ENCODE assay signal across 17 cellular contexts in the genomic region with DNA sequence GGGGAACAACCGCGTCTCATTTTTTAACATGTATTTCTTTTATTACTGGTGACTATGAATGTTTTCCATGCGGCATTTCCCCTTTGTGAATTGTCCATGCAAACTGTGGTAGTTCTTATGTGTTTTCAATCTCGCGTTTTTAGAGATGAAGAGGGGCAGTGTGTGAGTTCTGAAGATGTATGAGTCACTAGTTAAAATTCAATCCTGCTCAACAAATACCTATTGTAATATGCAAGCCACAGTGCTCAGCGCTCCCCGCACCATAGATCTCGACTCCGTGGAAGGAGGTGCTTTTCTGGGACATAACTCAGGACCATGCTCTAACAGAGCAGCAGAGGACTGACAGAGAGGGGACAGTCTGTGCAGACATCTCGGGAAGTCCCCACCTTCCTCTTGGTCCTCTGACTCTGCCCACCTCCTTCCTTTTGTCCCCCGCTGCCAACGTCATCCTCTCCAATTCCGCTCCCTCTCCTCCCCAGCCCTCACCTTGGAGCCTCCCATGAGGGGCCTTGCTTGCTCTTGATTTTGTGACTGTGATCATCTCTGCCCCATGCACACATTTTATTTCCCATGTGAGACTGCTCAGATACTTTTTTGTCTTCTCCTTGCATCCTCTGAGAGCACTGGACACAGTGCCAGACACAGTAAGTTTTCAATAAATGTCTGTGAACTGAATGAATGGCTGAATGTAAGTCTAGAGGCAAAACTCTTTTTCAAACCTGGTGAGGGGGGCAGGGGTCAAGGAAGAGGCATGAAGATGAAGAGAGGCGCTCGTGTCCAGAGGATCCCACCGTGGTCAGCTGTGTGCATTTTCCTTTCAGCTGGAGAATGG. TPM values are rescaled to one million over a fixed set of nuclear protein-coding genes. Genes with fewer than 3 reads are reported as not detected.
DNase-seq lines count a peak whose midpoint lies in the region; ATAC-seq, FAIRE-seq and TF ChIP-seq lines count a peak whose summit lies in the region.
"Had no signal": no experiment of that assay in that cellular context is flagged by ENCODE, and none has a peak within 500 bp of the region (broad histone marks: within the 10 kb centered on the region; RNA-seq: fewer than 3 reads in every experiment).

No MANE protein-coding gene starts in this region.

- intact Hi-C loops in mucosa of descending colon (cut with DNase I, micrococcal nuclease), result no loop called here

- no peaks in the 10 kb centered on the region for H3K4me1 ChIP-seq in mucosa of descending colon (ENCODE audit: low read depth)

- no peaks in the 10 kb centered on the region for H3K36me3 ChIP-seq in mucosa of descending colon (ENCODE audit: low read depth)
- H3K36me3 ChIP-seq: BLaER1 treated with 17β-estradiol and CSF1 and Interleukin-3, amounts not matched to agents 10 nM and 100 nM had no signal

- H3K4me3 ChIP-seq in epithelial cell of proximal tubule (ENCODE audit: low read depth, low read length) (no peak overlapping the region), mucosa of descending colon (no peak overlapping the region)
- H3K4me3 ChIP-seq: BLaER1 treated with 17β-estradiol and CSF1 and Interleukin-3, amounts not matched to agents 10 nM and 100 nM had no signal

- TF ChIP-seq CTCF in epithelial cell of proximal tubule (conservative IDR thresholded peaks at IDR 0.05; ENCODE audit: low read depth, low read length) (no peak), mucosa of descending colon (IDR thresholded peaks at IDR 0.05) (no peak)

- peak; percentile 56 for DNase-seq in HuH-7 (ENCODE audit: low spot score)
- DNase-seq in epithelial cell of proximal tubule (ENCODE audit: low read depth), result peak; percentile 86
- no peak for DNase-seq in mucosa of descending colon
- peak; percentile 33 for DNase-seq in urothelium cell line (ENCODE audit: low spot score)
- DNase-seq in middle frontal gyrus (ENCODE audit: extremely low spot score, low spot score), result no peak
- DNase-seq in RPMI8226, result no peak
- DNase-seq: activated CD4-positive, alpha-beta T cell treated with anti-CD3 and anti-CD28 coated beads, Interleukin-2, amount 10 ng/mL, durations not matched to agents 7 days and 5 days; activated T-cell treated with anti-CD3 and anti-CD28 coated beads, Interleukin-2, amount 50 U/mL, for 4 hours; glutamatergic neuron; KBM-7; kidney; NCI-H1105 treated with DMSO at 0.1 percent for 48 hours; stimulated activated CD8-positive, alpha-beta memory T cell treated with anti-CD3 and anti-CD28 coated beads, Interleukin-4, amount 100 ng/mL, for 48 hours had no signal

- no peak for FAIRE-seq in urothelium cell line (lab: Jason Lieb, UNC)
- FAIRE-seq: H1, kidney had no signal

- H3K9me3 ChIP-seq in mucosa of descending colon, result no peaks in the 10 kb centered on the region
- H3K9me3 ChIP-seq: BLaER1 treated with 17β-estradiol and CSF1 and Interleukin-3, amounts not matched to agents 10 nM and 100 nM had no signal

- ATAC-seq in mucosa of descending colon (peak; percentile 84), GM21390 (IDR thresholded peaks at IDR 0.05; ENCODE audit: unreplicated experiment) (no peak)
- ATAC-seq: activated T-cell treated with anti-CD3 and anti-CD28 coated beads, Interleukin-2, amount 50 U/mL, for 4 hours; Right ventricle myocardium inferior had no signal

RNA-seq across cellular contexts. Expression of gene PLEKHA1, which starts 42.7 kb away (rescaled TPM):
- total RNA-seq in epithelial cell of proximal tubule, result 58.5 and 84.6 TPM in 2 replicates
- 10 to 100 TPM; 39.1 to 55.0 (median 41.2) TPM for total RNA-seq in mucosa of descending colon

Comparison
In these comparisons a context has a peak if more than half of its experiments do, and no peak if none do; other contexts are left out.
1. DNase-seq: peak in HuH-7 (single experiment), epithelial cell of proximal tubule (single experiment) and urothelium cell line (single experiment); none in mucosa of descending colon (0 of 3), middle frontal gyrus (single experiment) and RPMI8226 (single experiment).